1 cellular context compared by ENCODE assay signal in the genomic region with DNA sequence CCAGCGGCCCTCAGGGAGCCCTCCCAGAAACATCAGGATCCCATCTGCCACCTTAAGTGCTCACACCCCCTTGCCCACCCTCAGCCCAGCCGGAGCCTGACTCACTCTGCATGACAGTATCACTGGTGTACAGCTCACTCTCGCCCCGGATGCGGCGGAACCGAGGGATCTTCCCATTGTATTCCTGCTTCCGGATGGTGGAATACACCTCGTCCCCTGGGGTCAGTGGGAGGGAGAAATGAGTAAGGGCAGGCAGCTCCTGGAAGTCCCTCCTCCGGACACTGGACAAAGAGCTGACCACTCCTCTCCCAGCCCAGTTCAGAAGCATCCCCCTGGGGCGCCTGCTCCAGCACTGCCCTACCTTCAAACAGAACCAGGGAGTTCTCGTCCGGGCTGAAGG.
TF ChIP-seq lines count a peak whose summit lies in the region.

No MANE protein-coding gene starts in this region.

TF ChIP-seq in IMR-90, 13 proteins besides CTCF, POLR2A, EP300 and RAD21:
- TF ChIP-seq FOS (IDR thresholded peaks at IDR 0.05; ENCODE audit: low read depth, low read length) (peak; percentile 68), MAFK (IDR thresholded peaks at IDR 0.05; ENCODE audit: low read depth, low read length) (no peak), CEBPB (IDR thresholded peaks at IDR 0.05; ENCODE audit: low read depth, low read length) (no peak)
